Comparison of ENCODE assay signal across 13 cellular contexts in genomic region chr13:77521595-77522367, GRCh38. TPM values are rescaled to one million over a fixed set of nuclear protein-coding genes. Genes with fewer than 3 reads are reported as not detected.
A peak's percentile ranks its signal among the peaks of the same experiment; 100 is the strongest.
DNase-seq lines count a peak whose midpoint lies in the region; ATAC-seq, FAIRE-seq and TF ChIP-seq lines count a peak whose summit lies in the region.
"Had no signal": no experiment of that assay in that cellular context is flagged by ENCODE, and none has a peak within 500 bp of the region (broad histone marks: within the 10 kb centered on the region; RNA-seq: fewer than 3 reads in every experiment).

No MANE protein-coding gene starts in this region.

- H3K27me3 Mint-ChIP-seq in activated CD4-positive, alpha-beta T cell treated with anti-CD3 and anti-CD28 coated beads for 36 hours = peaks cover 6% of the 10 kb centered on the region
- peaks cover 16% of the 10 kb centered on the region for H3K27me3 Mint-ChIP-seq in activated T-cell treated with anti-CD3 and anti-CD28 coated beads, Interleukin-2, amount 50 U/mL, for 24 hours
- peaks cover 13% of the 10 kb centered on the region for H3K27me3 Mint-ChIP-seq in stimulated activated naive CD8-positive, alpha-beta T cell treated with anti-CD3 and anti-CD28 coated beads, Interleukin-15, amount 100 ng/mL, for 72 hours

- DNase-seq in Daoy (ENCODE audit: low read depth) (peak; percentile 56), RCC 7860 (ENCODE audit: low spot score) (peak; percentile 62), omental fat pad (ENCODE audit: low spot score) (no peak)
- DNase-seq in activated CD4-positive, alpha-beta T cell treated with anti-CD3 and anti-CD28 coated beads for 36 hours = no peak
- DNase-seq in activated T-cell treated with anti-CD3 and anti-CD28 coated beads, Interleukin-2, amount 50 U/mL, for 24 hours = no peak
- no peak for DNase-seq in stimulated activated naive CD8-positive, alpha-beta T cell treated with anti-CD3 and anti-CD28 coated beads, Interleukin-15, amount 100 ng/mL, for 72 hours
- DNase-seq: activated CD8-positive, alpha-beta T cell treated with anti-CD3 and anti-CD28 coated beads, Interleukin-2, amount 10 ng/mL, durations not matched to agents 7 days and 5 days; activated naive CD8-positive, alpha-beta T cell treated with anti-CD3 and anti-CD28 coated beads, Interleukin-2, amount 50 U/mL, for 24 hours; C1 segment of cervical spinal cord; NCI-H524 treated with DMSO at 0.1 percent for 48 hours had no signal

- CTCF ChIA-PET in activated CD4-positive, alpha-beta T cell treated with anti-CD3 and anti-CD28 coated beads for 36 hours (lab: Charles Lee) = interaction anchor here (0.8 to 1.2 kb wide), 2 partner anchors 9 to 26 kb away, joined by 3 read pairs; no protein-coding TSS in a partner anchor

- H3K4me1 Mint-ChIP-seq in activated CD4-positive, alpha-beta T cell treated with anti-CD3 and anti-CD28 coated beads for 36 hours = peaks cover 14% of the 10 kb centered on the region
- peaks cover 8% of the 10 kb centered on the region for H3K4me1 Mint-ChIP-seq in activated T-cell treated with anti-CD3 and anti-CD28 coated beads, Interleukin-2, amount 50 U/mL, for 24 hours (ENCODE audit: low read depth)
- H3K4me1 Mint-ChIP-seq in stimulated activated naive CD8-positive, alpha-beta T cell treated with anti-CD3 and anti-CD28 coated beads, Interleukin-15, amount 100 ng/mL, for 72 hours = peaks cover 23% of the 10 kb centered on the region

- TF ChIP-seq CTCF in omental fat pad (IDR thresholded peaks at IDR 0.05) = no peak

- no peaks in the 10 kb centered on the region for H3K36me3 Mint-ChIP-seq in activated CD4-positive, alpha-beta T cell treated with anti-CD3 and anti-CD28 coated beads for 36 hours (ENCODE audit: low read depth)
- H3K36me3 Mint-ChIP-seq in activated T-cell treated with anti-CD3 and anti-CD28 coated beads, Interleukin-2, amount 50 U/mL, for 24 hours (ENCODE audit: low read depth) = no peaks in the 10 kb centered on the region

- no peak overlapping the region for H3K4me3 Mint-ChIP-seq in activated CD4-positive, alpha-beta T cell treated with anti-CD3 and anti-CD28 coated beads for 36 hours
- H3K4me3 Mint-ChIP-seq in activated T-cell treated with anti-CD3 and anti-CD28 coated beads, Interleukin-2, amount 50 U/mL, for 24 hours = no peak overlapping the region
- no peak overlapping the region for H3K4me3 Mint-ChIP-seq in stimulated activated naive CD8-positive, alpha-beta T cell treated with anti-CD3 and anti-CD28 coated beads, Interleukin-15, amount 100 ng/mL, for 72 hours
- H3K4me3 Mint-ChIP-seq: activated CD8-positive, alpha-beta T cell treated with anti-CD3 and anti-CD28 coated beads, Interleukin-2, amount 10 ng/mL, durations not matched to agents 7 days and 5 days; activated naive CD8-positive, alpha-beta T cell treated with anti-CD3 and anti-CD28 coated beads, Interleukin-2, amount 50 U/mL, for 24 hours had no signal

- no peaks in the 10 kb centered on the region for H3K9me3 Mint-ChIP-seq in activated CD4-positive, alpha-beta T cell treated with anti-CD3 and anti-CD28 coated beads for 36 hours (ENCODE audit: low read depth)
- H3K9me3 Mint-ChIP-seq in activated T-cell treated with anti-CD3 and anti-CD28 coated beads, Interleukin-2, amount 50 U/mL, for 24 hours = no peaks in the 10 kb centered on the region
- H3K9me3 Mint-ChIP-seq in stimulated activated naive CD8-positive, alpha-beta T cell treated with anti-CD3 and anti-CD28 coated beads, Interleukin-15, amount 100 ng/mL, for 72 hours = no peaks in the 10 kb centered on the region
- H3K9me3 Mint-ChIP-seq: activated naive CD8-positive, alpha-beta T cell treated with anti-CD3 and anti-CD28 coated beads, Interleukin-2, amount 50 U/mL, for 24 hours had no signal

- POLR2A ChIA-PET in activated CD4-positive, alpha-beta T cell treated with anti-CD3 and anti-CD28 coated beads for 36 hours (lab: Charles Lee) = no interaction called here

- no peak for FAIRE-seq in RCC 7860 (lab: Jason Lieb, UNC)

- intact Hi-C loops in activated CD4-positive, alpha-beta T cell treated with anti-CD3 and anti-CD28 coated beads for 36 hours (cut with DNase I, micrococcal nuclease) = no loop called here

- ATAC-seq in esophagus mucosa (peak; percentile 77), omental fat pad (ENCODE audit: low FRiP score) (peak; percentile 65), HG03439 (IDR thresholded peaks at IDR 0.05; ENCODE audit: unreplicated experiment) (no peak)
- ATAC-seq in activated CD4-positive, alpha-beta T cell treated with anti-CD3 and anti-CD28 coated beads for 36 hours = no peak
- no peak for ATAC-seq in stimulated activated naive CD8-positive, alpha-beta T cell treated with anti-CD3 and anti-CD28 coated beads, Interleukin-15, amount 100 ng/mL, for 72 hours
- ATAC-seq: activated CD8-positive, alpha-beta T cell treated with anti-CD3 and anti-CD28 coated beads, Interleukin-2, amount 10 ng/mL, durations not matched to agents 7 days and 5 days; activated naive CD8-positive, alpha-beta T cell treated with anti-CD3 and anti-CD28 coated beads, Interleukin-2, amount 50 U/mL, for 24 hours had no signal

- no peak overlapping the region for H3K27ac Mint-ChIP-seq in activated CD4-positive, alpha-beta T cell treated with anti-CD3 and anti-CD28 coated beads for 36 hours
- no peak overlapping the region for H3K27ac Mint-ChIP-seq in activated T-cell treated with anti-CD3 and anti-CD28 coated beads, Interleukin-2, amount 50 U/mL, for 24 hours
- no peak overlapping the region for H3K27ac Mint-ChIP-seq in stimulated activated naive CD8-positive, alpha-beta T cell treated with anti-CD3 and anti-CD28 coated beads, Interleukin-15, amount 100 ng/mL, for 72 hours
- H3K27ac Mint-ChIP-seq: activated CD8-positive, alpha-beta T cell treated with anti-CD3 and anti-CD28 coated beads, Interleukin-2, amount 10 ng/mL, durations not matched to agents 7 days and 5 days; activated naive CD8-positive, alpha-beta T cell treated with anti-CD3 and anti-CD28 coated beads, Interleukin-2, amount 50 U/mL, for 24 hours had no signal

RNA-seq across cellular contexts. Expression of gene SCEL, which starts 13.7 kb away (rescaled TPM):
- 0.29 TPM in 1 of 2 replicates, not detected in the other for total RNA-seq in Daoy (2014; rRNA removed; shearing (Covaris generic))
- total RNA-seq in esophagus mucosa (251 TPM), omental fat pad (1 to 10 TPM in 3 of 4 donors, under 1 TPM in 1; 0.94 to 6.9 (median 4.1) TPM)
- not detected for total RNA-seq in activated CD4-positive, alpha-beta T cell treated with anti-CD3 and anti-CD28 coated beads for 36 hours
- total RNA-seq: activated CD8-positive, alpha-beta T cell treated with anti-CD3 and anti-CD28 coated beads, Interleukin-2, amount 10 ng/mL, durations not matched to agents 7 days and 5 days; mononuclear cell had no signal

Comparison
In these comparisons a context has a peak if more than half of its experiments do, and no peak if none do; other contexts are left out.
1. DNase-seq: peak in Daoy (single experiment) and RCC 7860 (single experiment); none in omental fat pad (single experiment), activated CD4-positive, alpha-beta T cell treated with anti-CD3 and anti-CD28 coated beads for 36 hours (single experiment), activated T-cell treated with anti-CD3 and anti-CD28 coated beads, Interleukin-2, amount 50 U/mL, for 24 hours (single experiment) and stimulated activated naive CD8-positive, alpha-beta T cell treated with anti-CD3 and anti-CD28 coated beads, Interleukin-15, amount 100 ng/mL, for 72 hours (0 of 2).
2. ATAC-seq: peak in esophagus mucosa (single experiment) and omental fat pad (single experiment); none in HG03439 (single experiment), activated CD4-positive, alpha-beta T cell treated with anti-CD3 and anti-CD28 coated beads for 36 hours (single experiment) and stimulated activated naive CD8-positive, alpha-beta T cell treated with anti-CD3 and anti-CD28 coated beads, Interleukin-15, amount 100 ng/mL, for 72 hours (single experiment).
3. RNA of gene SCEL, which starts 13.7 kb away (total RNA-seq): 251 TPM in esophagus mucosa (single experiment); 0.94 to 6.9 TPM in omental fat pad, 0.29 TPM in Daoy and not detected in activated CD4-positive, alpha-beta T cell treated with anti-CD3 and anti-CD28 coated beads for 36 hours; every median in the first group is over 10 times any median in the second.